21 cellular contexts compared by ENCODE assay signal in the genomic region with DNA sequence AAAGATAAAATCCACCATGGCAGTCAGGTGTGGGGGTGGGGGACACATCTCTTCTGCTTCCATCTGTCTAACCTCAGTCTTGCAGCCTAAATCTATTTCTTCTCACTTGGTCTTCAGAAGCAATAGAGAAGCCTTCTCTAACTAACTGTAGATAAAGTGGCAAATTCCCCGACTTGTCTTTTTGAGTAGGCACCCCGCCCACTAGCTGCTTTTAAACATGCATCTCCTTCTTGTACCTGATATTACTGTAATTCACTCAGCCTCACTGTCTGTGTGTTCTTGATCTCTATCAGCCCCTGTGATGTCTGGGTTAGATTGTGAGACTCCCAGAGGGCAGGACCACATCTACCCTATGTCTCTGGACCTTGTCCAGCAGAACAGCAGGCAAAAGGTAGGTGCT. TPM values are rescaled to one million over a fixed set of nuclear protein-coding genes. Genes with fewer than 3 reads are reported as not detected.
"Had no signal": no experiment of that assay in that cellular context is flagged by ENCODE, and none has a peak within 500 bp of the region (broad histone marks: within the 10 kb centered on the region; RNA-seq: fewer than 3 reads in every experiment).

No MANE protein-coding gene starts in this region.

- ATAC-seq: HepG2 had no signal

- DNase-seq: IMR-90, Karpas-422, KG1, MG63, NCI-H1092, NCI-H1105 treated with DMSO at 0.1 percent for 48 hours, NCI-H1417 treated with DMSO at 0.1 percent for 48 hours, NCI-H146, NCI-H1694 treated with DMSO at 0.1 percent for 48 hours, NCI-H1930, NCI-H2081, NCI-H2107, NCI-H2227 treated with DMSO at 0.1 percent for 48 hours, NCI-H524, NCI-H526 treated with DMSO at 0.1 percent for 48 hours, NCI-H748 treated with DMSO at 0.1 percent for 48 hours, Right ventricle myocardium superior, RPMI8226, SIG-M5 had no signal

- H3K4me3 ChIP-seq: MG63, SJSA1 had no signal

- H3K9me3 ChIP-seq: MG63, SJSA1 had no signal

RNA-seq across cellular contexts. Expression of a gene that starts 6.8 kb away (rescaled TPM):
- total RNA-seq: HepG2, Right ventricle myocardium superior had no signal
- polyA plus RNA-seq: HepG2 had no signal
